ENCODE assay signal across 1 cellular context in genomic region chr1:16026302-16026701, GRCh38.
TF ChIP-seq lines count a peak whose summit lies in the region.

No MANE protein-coding gene starts in this region.

TF ChIP-seq in endothelial cell of umbilical vein, 7 proteins besides CTCF, POLR2A, EP300 and RAD21:
- peak; percentile 19 for TF ChIP-seq EZH2 (IDR thresholded peaks at IDR 0.05; ENCODE audit: borderline replicate concordance, low read depth, low read length, severe bottlenecking)
